20 cellular contexts compared by ENCODE assay signal in genomic region chr1:37056201-37056764, GRCh38. TPM values are rescaled to one million over a fixed set of nuclear protein-coding genes. Genes with fewer than 3 reads are reported as not detected.
DNase-seq lines count a peak whose midpoint lies in the region; ATAC-seq, FAIRE-seq and TF ChIP-seq lines count a peak whose summit lies in the region.
"Had no signal": no experiment of that assay in that cellular context is flagged by ENCODE, and none has a peak within 500 bp of the region (broad histone marks: within the 10 kb centered on the region; RNA-seq: fewer than 3 reads in every experiment).

No MANE protein-coding gene starts in this region.

- H3K27me3 ChIP-seq in K562 (ENCODE audit: control insufficient read depth in 2 of 2, insufficient read depth in 2 of 2, low read length in 2 of 2), result peaks cover 0 to 7% of the 10 kb centered on the region in 2 experiments; a peak in 2 of 5 replicates

- H3K9ac ChIP-seq in K562 (ENCODE audit: insufficient read depth in 1 of 2, low read depth in 2 of 2, low read length in 2 of 2), result no peak overlapping the region

- no peak for TF ChIP-seq POLR2A in K562 (conservative IDR thresholded peaks at IDR 0.05)

- no peak for TF ChIP-seq EP300 in K562 (IDR thresholded peaks at IDR 0.05; ENCODE audit: low read length)

- H3K4me1 ChIP-seq in K562 (replicated peaks in 1 of 2; ENCODE audit: control insufficient read depth in 2 of 2, insufficient read depth in 2 of 2, low read length in 2 of 2), result no peaks in the 10 kb centered on the region
- H3K4me1 ChIP-seq: esophagus squamous epithelium had no signal

- in situ Hi-C loops in K562 (cut with MboI), result no loop called here

- POLR2A ChIA-PET in K562 (lab: Yijun Ruan, JAX), result no interaction called here
- POLR2A ChIA-PET in activated CD8-positive, alpha-beta T cell treated with anti-CD3 and anti-CD28 coated beads, Interleukin-2, amount 10 ng/mL, durations not matched to agents 7 days and 5 days (lab: Charles Lee), result no interaction called here

- H3K36me3 Mint-ChIP-seq in activated CD8-positive, alpha-beta T cell treated with anti-CD3 and anti-CD28 coated beads, Interleukin-2, amount 10 ng/mL, durations not matched to agents 7 days and 5 days (ENCODE audit: low read depth), result no peaks in the 10 kb centered on the region
- no peaks in the 10 kb centered on the region for H3K36me3 Mint-ChIP-seq in Calu3 (ENCODE audit: insufficient read depth, unreplicated experiment)
- H3K36me3 Mint-ChIP-seq: CD8-positive, alpha-beta T cell; natural killer cell had no signal

- ATAC-seq in K562, result no peak
- ATAC-seq in activated CD8-positive, alpha-beta T cell treated with anti-CD3 and anti-CD28 coated beads, Interleukin-2, amount 10 ng/mL, durations not matched to agents 7 days and 5 days, result no peak
- no peak for ATAC-seq in HG03457 (IDR thresholded peaks at IDR 0.05; ENCODE audit: unreplicated experiment)
- no peak for ATAC-seq in HG03159 (IDR thresholded peaks at IDR 0.05; ENCODE audit: unreplicated experiment)
- ATAC-seq: CD8-positive, alpha-beta T cell; GM12878; natural killer cell had no signal

- no peak overlapping the region for H3K27ac ChIP-seq in K562 (ENCODE audit: extremely low read depth, low read depth, low read length)
- H3K27ac ChIP-seq: esophagus squamous epithelium had no signal

- TF ChIP-seq RAD21 in K562 (CRISPR knock-in tag; conservative IDR thresholded peaks at IDR 0.05 in 1 of 2, IDR thresholded peaks at IDR 0.05 in 1 of 2), result no peak

- H2AFZ ChIP-seq in K562 (ENCODE audit: low read depth, low read length), result no peak overlapping the region

- H3K27ac Mint-ChIP-seq in activated CD8-positive, alpha-beta T cell treated with anti-CD3 and anti-CD28 coated beads, Interleukin-2, amount 10 ng/mL, durations not matched to agents 7 days and 5 days, result no peak overlapping the region
- H3K27ac Mint-ChIP-seq in Calu3 (ENCODE audit: unreplicated experiment), result no peak overlapping the region
- H3K27ac Mint-ChIP-seq: CD8-positive, alpha-beta T cell; natural killer cell had no signal

- TF ChIP-seq CTCF in K562 (IDR thresholded peaks at IDR 0.05 in 2 of 3, conservative IDR thresholded peaks at IDR 0.05 in 1 of 3; ENCODE audit: insufficient read depth in 2 of 3, low read depth in 1 of 3, low read length in 3 of 3) (no peak), Calu3 (IDR thresholded peaks at IDR 0.05; ENCODE audit: unreplicated experiment) (no peak)

- H3K4me2 ChIP-seq in K562 (ENCODE audit: insufficient read depth, low read length), result no peak overlapping the region

- intact Hi-C loops in K562 (cut with micrococcal nuclease) (no loop called here), Calu3 (cut with micrococcal nuclease; ENCODE audit: unreplicated experiment) (no loop called here)

- DNase-seq in DMS 273 (lab: John Stamatoyannopoulos, UW; ENCODE audit: unreplicated experiment), result peak; percentile 91
- peak; percentile 29 to 88 (median 75) for DNase-seq in NCI-H1417 (lab: John Stamatoyannopoulos, UW)
- DNase-seq in NCI-H345 treated with DMSO at 0.1 percent for 48 hours (lab: John Stamatoyannopoulos, UW; ENCODE audit: unreplicated experiment), result peak; percentile 81
- DNase-seq in K562 (ENCODE audit: extremely low read depth in 1 of 4, low spot score in 3 of 4), result no peak
- DNase-seq in activated CD8-positive, alpha-beta T cell treated with anti-CD3 and anti-CD28 coated beads, Interleukin-2, amount 10 ng/mL, durations not matched to agents 7 days and 5 days, result no peak
- no peak for DNase-seq in Calu3
- DNase-seq: activated CD8-positive, alpha-beta memory T cell treated with anti-CD3 and anti-CD28 coated beads for 24 hours; CD8-positive, alpha-beta T cell; esophagus squamous epithelium; IMR-90; mammary epithelial cell; MM.1S; natural killer cell; RPMI8226; stimulated activated CD4-positive, alpha-beta T cell treated with anti-CD3 and anti-CD28 coated beads, Interleukin-2, amount 100 ng/mL, for 48 hours had no signal

- no peaks in the 10 kb centered on the region for H3K9me3 ChIP-seq in K562 (replicated peaks; ENCODE audit: control insufficient read depth, insufficient read depth, low read depth, low read length)
- H3K9me3 ChIP-seq: esophagus squamous epithelium had no signal

- BruUV-seq in K562 (replicated peaks; lab: Mats Ljungman, UMichigan), result no TSS peak
- no TSS peak for BruUV-seq in Calu3 (replicated peaks; lab: Mats Ljungman, UMichigan)

- H3K79me2 ChIP-seq in K562 (ENCODE audit: control insufficient read depth, insufficient read depth, low read length), result no peaks in the 10 kb centered on the region

- H3K4me3 ChIP-seq in K562, result no peak overlapping the region
- H3K4me3 ChIP-seq: esophagus squamous epithelium, GM12878 had no signal

- H3K27me3 Mint-ChIP-seq in activated CD8-positive, alpha-beta T cell treated with anti-CD3 and anti-CD28 coated beads, Interleukin-2, amount 10 ng/mL, durations not matched to agents 7 days and 5 days (ENCODE audit: low read depth), result no peaks in the 10 kb centered on the region
- H3K27me3 Mint-ChIP-seq in Calu3 (ENCODE audit: unreplicated experiment), result peaks cover 89% of the 10 kb centered on the region

- CTCF ChIA-PET in K562 (lab: Yijun Ruan, JAX; ENCODE audit: low intra/inter-chr PET ratio) (no interaction called here), Calu3 (lab: Charles Lee) (no interaction called here)
- CTCF ChIA-PET in activated CD8-positive, alpha-beta T cell treated with anti-CD3 and anti-CD28 coated beads, Interleukin-2, amount 10 ng/mL, durations not matched to agents 7 days and 5 days (lab: Charles Lee), result no interaction called here

- FAIRE-seq in K562 (lab: Jason Lieb, UNC), result peak; percentile 11
- FAIRE-seq: G401.6, GM12878 had no signal

- H3K9me3 Mint-ChIP-seq in activated CD8-positive, alpha-beta T cell treated with anti-CD3 and anti-CD28 coated beads, Interleukin-2, amount 10 ng/mL, durations not matched to agents 7 days and 5 days (ENCODE audit: insufficient read depth), result no peaks in the 10 kb centered on the region
- H3K9me3 Mint-ChIP-seq in Calu3 (ENCODE audit: low read depth, unreplicated experiment), result no peaks in the 10 kb centered on the region
- H3K9me3 Mint-ChIP-seq: CD8-positive, alpha-beta T cell; natural killer cell had no signal

- WGBS in K562 (ENCODE audit: insufficient coverage, low coverage, missing lambda C conversion rate), result under 1% methylated on average over 8 of the region's 8 CpGs

- peaks cover 7% of the 10 kb centered on the region; the same call in 1 of the 2 replicates for H4K20me1 ChIP-seq in K562 (replicated peaks; ENCODE audit: control insufficient read depth, insufficient read depth, low read length)

- H3K9me1 ChIP-seq in K562 (ENCODE audit: control insufficient read depth, insufficient read depth, low read length), result no peaks in the 10 kb centered on the region

- H3K4me1 Mint-ChIP-seq in activated CD8-positive, alpha-beta T cell treated with anti-CD3 and anti-CD28 coated beads, Interleukin-2, amount 10 ng/mL, durations not matched to agents 7 days and 5 days (ENCODE audit: low read depth), result no peaks in the 10 kb centered on the region
- no peaks in the 10 kb centered on the region for H3K4me1 Mint-ChIP-seq in Calu3 (ENCODE audit: low read depth, unreplicated experiment)
- H3K4me1 Mint-ChIP-seq: natural killer cell had no signal

- H3K4me3 Mint-ChIP-seq in activated CD8-positive, alpha-beta T cell treated with anti-CD3 and anti-CD28 coated beads, Interleukin-2, amount 10 ng/mL, durations not matched to agents 7 days and 5 days, result no peak overlapping the region
- no peak overlapping the region for H3K4me3 Mint-ChIP-seq in Calu3 (ENCODE audit: low read depth, unreplicated experiment)
- H3K4me3 Mint-ChIP-seq: CD8-positive, alpha-beta T cell; natural killer cell had no signal

- no peaks in the 10 kb centered on the region for H3K36me3 ChIP-seq in K562 (ENCODE audit: control insufficient read depth, insufficient read depth, low read length)
- H3K36me3 ChIP-seq: esophagus squamous epithelium had no signal

TF ChIP-seq in K562, 482 proteins besides CTCF, POLR2A, EP300 and RAD21 (continues in another document):
- TF ChIP-seq ZNF511 (CRISPR knock-in tag; IDR thresholded peaks at IDR 0.05), result no peak

RNA-seq across cellular contexts. Expression of gene GRIK3, which starts 22.0 kb away (rescaled TPM):
- not detected in 2 replicates for total RNA-seq in K562 (2011; cell fraction: chromatin; rRNA removed; ENCODE audit: low replicate concordance)
- total RNA-seq in K562 (2011; cell fraction: nucleolus; rRNA removed), result not detected in 2 replicates
- not detected in 2 replicates for total RNA-seq in K562 (2011; cell fraction: nucleoplasm; rRNA removed)
- total RNA-seq in K562 (2014; rRNA removed) (not detected in 2 replicates), K562 (2014; rRNA removed; fragmentation: Illumina TruSeq; extraction: Trizol) (not detected in 2 replicates), K562 (2015; rRNA removed; fragmentation: Illumina TruSeq; extraction: Trizol) (not detected in 2 replicates), K562 (2021) (not detected in 2 replicates), Calu3 (2022) (not detected in 2 replicates)
- polyA plus RNA-seq in K562 (2011; rRNA removed) (not detected in 2 replicates), K562 (2014; fragmentation: Illumina TruSeq; extraction: Trizol) (not detected in 2 replicates), K562 (2014; fragmentation: Nextera tagmentation; extraction: Ambion mirVana) (not detected), K562 (2014; rRNA removed) (not detected in 2 replicates)
- polyA plus RNA-seq in K562 (2011; cell fraction: cytosol; rRNA removed), result not detected in 2 replicates
- polyA plus RNA-seq in K562 (2011; cell fraction: nucleus; rRNA removed), result not detected in 2 replicates
- 0.03 TPM in 1 of 2 replicates, not detected in the other for polyA plus RNA-seq in K562 (2012)
- polyA minus RNA-seq in K562 (2011; rRNA and poly(A)+ RNA removed), result not detected in 2 replicates
- not detected in 2 replicates for polyA minus RNA-seq in K562 (2011; cell fraction: cytosol; rRNA and poly(A)+ RNA removed)
- polyA minus RNA-seq in K562 (2011; cell fraction: nucleus; rRNA and poly(A)+ RNA removed), result not detected in 2 replicates
- not detected for total RNA-seq in activated CD8-positive, alpha-beta T cell treated with anti-CD3 and anti-CD28 coated beads, Interleukin-2, amount 10 ng/mL, durations not matched to agents 7 days and 5 days
- total RNA-seq: CD8-positive, alpha-beta T cell; GM12878; IMR-90; mammary epithelial cell; natural killer cell had no signal
- polyA plus RNA-seq: AG04450, GM12878, IMR-90, mammary epithelial cell had no signal

Comparison
In these comparisons a context has a peak if more than half of its experiments do, and no peak if none do; other contexts are left out.
1. DNase-seq: peak in DMS 273 (single experiment), NCI-H1417 (3 of 3) and NCI-H345 treated with DMSO at 0.1 percent for 48 hours (single experiment); none in K562 (0 of 4), activated CD8-positive, alpha-beta T cell treated with anti-CD3 and anti-CD28 coated beads, Interleukin-2, amount 10 ng/mL, durations not matched to agents 7 days and 5 days (single experiment) and Calu3 (single experiment).